17 cellular contexts compared by ENCODE assay signal in the genomic region with DNA sequence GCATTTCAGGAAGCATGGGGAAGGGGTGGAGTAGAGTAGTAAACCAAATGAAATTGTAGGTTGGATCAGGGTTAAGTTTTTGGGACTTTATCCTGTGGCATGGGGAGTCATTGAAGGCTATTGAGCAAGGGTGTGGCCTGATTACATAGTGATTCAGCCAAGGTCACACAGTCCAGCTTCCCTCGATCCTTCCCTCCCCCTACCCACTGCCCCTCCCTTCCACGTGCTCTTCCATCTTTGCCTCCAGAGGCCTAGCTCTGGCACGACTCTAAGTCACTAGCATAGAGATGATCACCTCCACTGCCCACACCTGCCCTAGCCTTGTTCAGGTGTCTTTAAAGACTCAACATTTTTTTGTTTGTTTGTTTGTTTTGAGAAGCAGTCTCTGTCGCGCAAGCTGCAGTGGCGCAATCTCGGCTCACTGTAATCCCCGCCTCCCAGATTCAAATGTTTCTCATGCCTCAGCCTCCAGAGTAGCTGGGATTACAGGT. TPM values are rescaled to one million over a fixed set of nuclear protein-coding genes. Genes with fewer than 3 reads are reported as not detected.
DNase-seq lines count a peak whose midpoint lies in the region; ATAC-seq and TF ChIP-seq lines count a peak whose summit lies in the region.
"Had no signal": no experiment of that assay in that cellular context is flagged by ENCODE, and none has a peak within 500 bp of the region (broad histone marks: within the 10 kb centered on the region; RNA-seq: fewer than 3 reads in every experiment).

No MANE protein-coding gene starts in this region.

- H3K9me3 ChIP-seq in liver (ENCODE audit: control insufficient read depth in 4 of 4, low read length in 3 of 4): no peaks in the 10 kb centered on the region
- H3K9me3 ChIP-seq: heart left ventricle, left ventricle myocardium inferior had no signal

- no peaks in the 10 kb centered on the region for H3K27me3 ChIP-seq in liver (ENCODE audit: control insufficient read depth in 4 of 4, insufficient read depth in 4 of 4, low read length in 3 of 4)
- H3K27me3 ChIP-seq: heart left ventricle had no signal

- peaks cover 0 to 9% (median 3%) of the 10 kb centered on the region in 4 donors for H3K4me1 ChIP-seq in liver (ENCODE audit: control insufficient read depth in 4 of 4, insufficient read depth in 4 of 4, low read length in 3 of 4)
- H3K4me1 ChIP-seq: left ventricle myocardium inferior had no signal

- H3K4me3 Mint-ChIP-seq in activated T-helper 17 cell treated with anti-CD3 and anti-CD28 coated beads, Interleukin-2, amount 50 U/mL, for 72 hours: no peak overlapping the region
- H3K4me3 Mint-ChIP-seq: activated T-cell treated with anti-CD3 and anti-CD28 coated beads, Interleukin-2, amount 50 U/mL, for 4 hours had no signal

- TF ChIP-seq CTCF in liver (IDR thresholded peaks at IDR 0.05; ENCODE audit: low read depth, low read length, missing input control): no peak

- WGBS in liver: 32% methylated on average over 8 of the region's 8 CpGs

- H3K4me3 ChIP-seq in liver (ENCODE audit: low read depth in 1 of 3, low read length in 3 of 3): no peak overlapping the region
- H3K4me3 ChIP-seq: heart left ventricle, left ventricle myocardium inferior had no signal

- TF ChIP-seq RAD21 in liver (IDR thresholded peaks at IDR 0.05): no peak

- H3K27me3 Mint-ChIP-seq in activated T-helper 17 cell treated with anti-CD3 and anti-CD28 coated beads, Interleukin-2, amount 50 U/mL, for 72 hours: no peaks in the 10 kb centered on the region

- H3K27ac Mint-ChIP-seq in activated T-helper 17 cell treated with anti-CD3 and anti-CD28 coated beads, Interleukin-2, amount 50 U/mL, for 72 hours: no peak overlapping the region

- no peaks in the 10 kb centered on the region for H3K9me3 Mint-ChIP-seq in activated T-helper 17 cell treated with anti-CD3 and anti-CD28 coated beads, Interleukin-2, amount 50 U/mL, for 72 hours
- H3K9me3 Mint-ChIP-seq: activated T-cell treated with anti-CD3 and anti-CD28 coated beads, Interleukin-2, amount 50 U/mL, for 4 hours had no signal

- H3K36me3 Mint-ChIP-seq in activated T-helper 17 cell treated with anti-CD3 and anti-CD28 coated beads, Interleukin-2, amount 50 U/mL, for 72 hours (ENCODE audit: low read depth): no peaks in the 10 kb centered on the region

- H3K36me3 ChIP-seq in liver (ENCODE audit: control insufficient read depth in 4 of 4, insufficient read depth in 3 of 4, low read depth in 1 of 4, low read length in 3 of 4): no peaks in the 10 kb centered on the region
- H3K36me3 ChIP-seq: heart left ventricle, left ventricle myocardium inferior had no signal

- DNase-seq in A172 (ENCODE audit: low spot score) (peak; percentile 44), HT-29 (ENCODE audit: low spot score) (peak; percentile 50), amniotic epithelial cell (ENCODE audit: low read depth) (peak; percentile 22), hippocampal formation (lab: John Stamatoyannopoulos, UW) (no peak)
- DNase-seq: activated T-cell treated with anti-CD3 and anti-CD28 coated beads, Interleukin-2, amount 50 U/mL, for 4 hours; anterior cingulate cortex; DND-41; effector memory CD4-positive, alpha-beta T cell; heart left ventricle; left ventricle myocardium inferior; NCI-H1417 treated with DMSO at 0.1 percent for 48 hours; NCI-H82; occipital lobe had no signal

- no peak for ATAC-seq in HG02571 (IDR thresholded peaks at IDR 0.05; ENCODE audit: unreplicated experiment)
- ATAC-seq in HG02884 (IDR thresholded peaks at IDR 0.05; ENCODE audit: unreplicated experiment): no peak
- no peak for ATAC-seq in activated T-helper 17 cell treated with anti-CD3 and anti-CD28 coated beads, Interleukin-2, amount 50 U/mL, for 72 hours (replicated peaks)
- ATAC-seq: activated T-cell treated with anti-CD3 and anti-CD28 coated beads, Interleukin-2, amount 50 U/mL, for 4 hours had no signal

- peak overlapping the region in 1 of 2 donors; percentile 3 for H3K27ac ChIP-seq in liver (ENCODE audit: low read depth in 1 of 2, low read length in 2 of 2)
- H3K27ac ChIP-seq: heart left ventricle, left ventricle myocardium inferior had no signal

- no peak overlapping the region for H3K9ac ChIP-seq in liver (ENCODE audit: low read depth in 1 of 2, low read length in 2 of 2)

- no peaks in the 10 kb centered on the region for H3K4me1 Mint-ChIP-seq in activated T-helper 17 cell treated with anti-CD3 and anti-CD28 coated beads, Interleukin-2, amount 50 U/mL, for 72 hours

TF ChIP-seq in liver, 16 proteins besides CTCF, POLR2A, EP300 and RAD21:
- peak; percentile 67 for TF ChIP-seq FOXA1 (IDR thresholded peaks at IDR 0.05)
- TF ChIP-seq EGR1 (IDR thresholded peaks at IDR 0.05; ENCODE audit: low read depth in 2 of 2): no peak
- no peak for TF ChIP-seq NR2F2 (IDR thresholded peaks at IDR 0.05)
- TF ChIP-seq, protein P1, sequence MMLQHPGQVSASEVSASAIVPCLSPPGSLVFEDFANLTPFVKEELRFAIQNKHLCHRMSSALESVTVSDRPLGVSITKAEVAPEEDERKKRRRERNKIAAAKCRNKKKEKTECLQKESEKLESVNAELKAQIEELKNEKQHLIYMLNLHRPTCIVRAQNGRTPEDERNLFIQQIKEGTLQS (IDR thresholded peaks at IDR 0.05): peak; percentile 64
- peak; percentile 89 to 90 for TF ChIP-seq HNF4A (conservative IDR thresholded peaks at IDR 0.05)
- TF ChIP-seq, protein P2, sequence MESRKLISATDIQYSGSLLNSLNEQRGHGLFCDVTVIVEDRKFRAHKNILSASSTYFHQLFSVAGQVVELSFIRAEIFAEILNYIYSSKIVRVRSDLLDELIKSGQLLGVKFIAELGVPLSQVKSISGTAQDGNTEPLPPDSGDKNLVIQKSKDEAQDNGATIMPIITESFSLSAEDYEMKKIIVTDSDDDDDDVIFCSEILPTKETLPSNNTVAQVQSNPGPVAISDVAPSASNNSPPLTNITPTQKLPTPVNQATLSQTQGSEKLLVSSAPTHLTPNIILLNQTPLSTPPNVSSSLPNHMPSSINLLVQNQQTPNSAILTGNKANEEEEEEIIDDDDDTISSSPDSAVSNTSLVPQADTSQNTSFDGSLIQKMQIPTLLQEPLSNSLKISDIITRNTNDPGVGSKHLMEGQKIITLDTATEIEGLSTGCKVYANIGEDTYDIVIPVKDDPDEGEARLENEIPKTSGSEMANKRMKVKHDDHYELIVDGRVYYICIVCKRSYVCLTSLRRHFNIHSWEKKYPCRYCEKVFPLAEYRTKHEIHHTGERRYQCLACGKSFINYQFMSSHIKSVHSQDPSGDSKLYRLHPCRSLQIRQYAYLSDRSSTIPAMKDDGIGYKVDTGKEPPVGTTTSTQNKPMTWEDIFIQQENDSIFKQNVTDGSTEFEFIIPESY (IDR thresholded peaks at IDR 0.05): peak; percentile 57
- TF ChIP-seq RXRA (IDR thresholded peaks at IDR 0.05): peak; percentile 78 to 83
- TF ChIP-seq YY1 (IDR thresholded peaks at IDR 0.05): peak; percentile 59
- peak; percentile 61 for TF ChIP-seq HNF4G (IDR thresholded peaks at IDR 0.05)
- peak; percentile 76 to 80 for TF ChIP-seq JUND (IDR thresholded peaks at IDR 0.05)
- TF ChIP-seq SP1 (IDR thresholded peaks at IDR 0.05): peak; percentile 90
- TF ChIP-seq, protein P3, sequence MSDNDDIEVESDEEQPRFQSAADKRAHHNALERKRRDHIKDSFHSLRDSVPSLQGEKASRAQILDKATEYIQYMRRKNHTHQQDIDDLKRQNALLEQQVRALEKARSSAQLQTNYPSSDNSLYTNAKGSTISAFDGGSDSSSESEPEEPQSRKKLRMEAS (IDR thresholded peaks at IDR 0.05): peak; percentile 88
- TF ChIP-seq, protein P4, sequence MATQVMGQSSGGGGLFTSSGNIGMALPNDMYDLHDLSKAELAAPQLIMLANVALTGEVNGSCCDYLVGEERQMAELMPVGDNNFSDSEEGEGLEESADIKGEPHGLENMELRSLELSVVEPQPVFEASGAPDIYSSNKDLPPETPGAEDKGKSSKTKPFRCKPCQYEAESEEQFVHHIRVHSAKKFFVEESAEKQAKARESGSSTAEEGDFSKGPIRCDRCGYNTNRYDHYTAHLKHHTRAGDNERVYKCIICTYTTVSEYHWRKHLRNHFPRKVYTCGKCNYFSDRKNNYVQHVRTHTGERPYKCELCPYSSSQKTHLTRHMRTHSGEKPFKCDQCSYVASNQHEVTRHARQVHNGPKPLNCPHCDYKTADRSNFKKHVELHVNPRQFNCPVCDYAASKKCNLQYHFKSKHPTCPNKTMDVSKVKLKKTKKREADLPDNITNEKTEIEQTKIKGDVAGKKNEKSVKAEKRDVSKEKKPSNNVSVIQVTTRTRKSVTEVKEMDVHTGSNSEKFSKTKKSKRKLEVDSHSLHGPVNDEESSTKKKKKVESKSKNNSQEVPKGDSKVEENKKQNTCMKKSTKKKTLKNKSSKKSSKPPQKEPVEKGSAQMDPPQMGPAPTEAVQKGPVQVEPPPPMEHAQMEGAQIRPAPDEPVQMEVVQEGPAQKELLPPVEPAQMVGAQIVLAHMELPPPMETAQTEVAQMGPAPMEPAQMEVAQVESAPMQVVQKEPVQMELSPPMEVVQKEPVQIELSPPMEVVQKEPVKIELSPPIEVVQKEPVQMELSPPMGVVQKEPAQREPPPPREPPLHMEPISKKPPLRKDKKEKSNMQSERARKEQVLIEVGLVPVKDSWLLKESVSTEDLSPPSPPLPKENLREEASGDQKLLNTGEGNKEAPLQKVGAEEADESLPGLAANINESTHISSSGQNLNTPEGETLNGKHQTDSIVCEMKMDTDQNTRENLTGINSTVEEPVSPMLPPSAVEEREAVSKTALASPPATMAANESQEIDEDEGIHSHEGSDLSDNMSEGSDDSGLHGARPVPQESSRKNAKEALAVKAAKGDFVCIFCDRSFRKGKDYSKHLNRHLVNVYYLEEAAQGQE (IDR thresholded peaks at IDR 0.05): peak; percentile 56
- TF ChIP-seq GABPA (IDR thresholded peaks at IDR 0.05 in 1 of 2, conservative IDR thresholded peaks at IDR 0.05 in 1 of 2): no peak
- peak; percentile 81 for TF ChIP-seq FOXA2 (IDR thresholded peaks at IDR 0.05)
- TF ChIP-seq TAF1 (conservative IDR thresholded peaks at IDR 0.05): no peak

RNA-seq across cellular contexts. Expression of a gene that starts 37.2 kb away (rescaled TPM):
- 2.3 and 5.2 TPM in 2 replicates for total RNA-seq in A172 (2014; rRNA removed; shearing (Covaris generic))
- 10.0 and 10.6 TPM in 2 replicates for total RNA-seq in HT-29 (2014; rRNA removed; shearing (Covaris generic))
- total RNA-seq in liver: 1 to 10 TPM; 1.3 to 3.2 TPM
- 1 to 10 TPM; 1.3 to 1.7 TPM for polyA plus RNA-seq in liver
- 10 to 100 TPM; 15.3 to 20.6 TPM for total RNA-seq in activated T-helper 17 cell treated with anti-CD3 and anti-CD28 coated beads, Interleukin-2, amount 50 U/mL, for 72 hours

RNA-seq across cellular contexts. Expression of a gene that starts 42.3 kb away (rescaled TPM):
- total RNA-seq in A172 (2014; rRNA removed; shearing (Covaris generic)): 7.6 and 8.8 TPM in 2 replicates
- total RNA-seq in HT-29 (2014; rRNA removed; shearing (Covaris generic)): 21.3 and 24.3 TPM in 2 replicates
- total RNA-seq in liver: 10 to 100 TPM; 19.8 to 25.0 TPM
- polyA plus RNA-seq in liver: 10 to 100 TPM in 1 of 2 donors, 1 to 10 TPM in 1; 4.6 to 19.4 TPM
- 10 to 100 TPM; 20.4 to 29.7 TPM for total RNA-seq in activated T-helper 17 cell treated with anti-CD3 and anti-CD28 coated beads, Interleukin-2, amount 50 U/mL, for 72 hours

Comparison
In these comparisons a context has a peak if more than half of its experiments do, and no peak if none do; other contexts are left out.
1. DNase-seq: peak in A172 (single experiment), HT-29 (single experiment) and amniotic epithelial cell (single experiment); none in hippocampal formation (0 of 2).